In the genomic region with DNA sequence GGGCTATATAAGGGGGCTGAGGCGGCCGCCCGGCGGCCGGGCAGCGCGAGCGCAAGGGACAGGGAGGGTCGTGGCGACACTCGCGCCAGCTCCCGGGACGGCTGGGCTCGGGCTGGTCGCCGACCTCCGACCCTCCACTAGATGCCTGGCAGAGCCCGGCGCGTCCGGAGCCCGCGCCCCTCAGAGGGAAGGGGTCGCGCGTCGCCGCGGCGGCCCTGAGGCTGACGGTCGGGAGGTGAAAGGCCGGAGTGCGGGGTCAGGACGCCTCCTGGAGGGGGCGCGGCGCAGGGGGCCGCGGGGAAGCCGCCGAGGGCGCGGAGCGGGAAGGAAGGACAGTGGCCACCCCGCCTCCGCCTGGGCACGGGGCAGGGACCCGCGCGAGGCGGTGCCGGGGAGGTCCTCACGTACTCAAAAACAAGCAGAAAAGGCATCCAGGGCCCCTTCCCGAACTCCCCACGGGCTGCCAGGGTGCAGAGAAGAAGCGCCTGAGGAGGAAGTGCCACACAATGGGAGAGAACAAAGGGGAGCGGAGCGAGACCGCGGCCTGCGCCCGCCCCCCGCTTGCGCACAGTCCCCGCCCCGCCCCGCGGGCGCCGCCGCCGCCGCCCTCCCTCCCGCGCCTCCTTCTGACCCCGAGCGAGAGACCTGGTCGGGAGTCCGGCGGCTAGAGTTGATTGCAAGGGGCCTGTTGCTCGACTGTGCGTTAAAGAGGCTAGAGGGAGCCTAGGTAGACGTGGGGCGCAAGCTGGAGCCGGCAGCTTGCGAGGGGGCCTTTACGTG, we compare ENCODE assay signal across 1 cellular context.
A peak's percentile ranks its signal among the peaks of the same experiment; 100 is the strongest.
TF ChIP-seq lines count a peak whose summit lies in the region.

No MANE protein-coding gene starts in this region.

TF ChIP-seq in HepG2, 621 proteins besides CTCF, POLR2A, EP300 and RAD21 (continued from another document and continues in another):
- TF ChIP-seq ZNF12 (CRISPR knock-in tag; IDR thresholded peaks at IDR 0.05), result peak; percentile 45; the same call in 1 of the 2 replicates
- TF ChIP-seq SMYD3 (CRISPR knock-in tag; IDR thresholded peaks at IDR 0.05), result no peak
- TF ChIP-seq ZNF589 (CRISPR knock-in tag; conservative IDR thresholded peaks at IDR 0.05), result 0 out of 2 replicates have a peak, but pooled peaks have one; percentile 39
- TF ChIP-seq TFDP2 (CRISPR knock-in tag; IDR thresholded peaks at IDR 0.05), result 0 out of 2 replicates have a peak, but pooled peaks have one; percentile 14
- TF ChIP-seq SALL1 (CRISPR knock-in tag; IDR thresholded peaks at IDR 0.05), result peak; percentile 69; the same call in 1 of the 2 replicates
- TF ChIP-seq POLR2AphosphoS5 (IDR thresholded peaks at IDR 0.05; ENCODE audit: low read depth, low read length), result peak; percentile 72
- 0 out of 2 replicates have a peak, but pooled peaks have one; percentile 42 for TF ChIP-seq ZNF646 (CRISPR knock-in tag; IDR thresholded peaks at IDR 0.05)
- no peak for TF ChIP-seq RORA (CRISPR knock-in tag; IDR thresholded peaks at IDR 0.05)
- 0 out of 2 replicates have a peak, but pooled peaks have one; percentile 34 for TF ChIP-seq CCDC6 (CRISPR knock-in tag; IDR thresholded peaks at IDR 0.05)
- TF ChIP-seq, protein P1, sequence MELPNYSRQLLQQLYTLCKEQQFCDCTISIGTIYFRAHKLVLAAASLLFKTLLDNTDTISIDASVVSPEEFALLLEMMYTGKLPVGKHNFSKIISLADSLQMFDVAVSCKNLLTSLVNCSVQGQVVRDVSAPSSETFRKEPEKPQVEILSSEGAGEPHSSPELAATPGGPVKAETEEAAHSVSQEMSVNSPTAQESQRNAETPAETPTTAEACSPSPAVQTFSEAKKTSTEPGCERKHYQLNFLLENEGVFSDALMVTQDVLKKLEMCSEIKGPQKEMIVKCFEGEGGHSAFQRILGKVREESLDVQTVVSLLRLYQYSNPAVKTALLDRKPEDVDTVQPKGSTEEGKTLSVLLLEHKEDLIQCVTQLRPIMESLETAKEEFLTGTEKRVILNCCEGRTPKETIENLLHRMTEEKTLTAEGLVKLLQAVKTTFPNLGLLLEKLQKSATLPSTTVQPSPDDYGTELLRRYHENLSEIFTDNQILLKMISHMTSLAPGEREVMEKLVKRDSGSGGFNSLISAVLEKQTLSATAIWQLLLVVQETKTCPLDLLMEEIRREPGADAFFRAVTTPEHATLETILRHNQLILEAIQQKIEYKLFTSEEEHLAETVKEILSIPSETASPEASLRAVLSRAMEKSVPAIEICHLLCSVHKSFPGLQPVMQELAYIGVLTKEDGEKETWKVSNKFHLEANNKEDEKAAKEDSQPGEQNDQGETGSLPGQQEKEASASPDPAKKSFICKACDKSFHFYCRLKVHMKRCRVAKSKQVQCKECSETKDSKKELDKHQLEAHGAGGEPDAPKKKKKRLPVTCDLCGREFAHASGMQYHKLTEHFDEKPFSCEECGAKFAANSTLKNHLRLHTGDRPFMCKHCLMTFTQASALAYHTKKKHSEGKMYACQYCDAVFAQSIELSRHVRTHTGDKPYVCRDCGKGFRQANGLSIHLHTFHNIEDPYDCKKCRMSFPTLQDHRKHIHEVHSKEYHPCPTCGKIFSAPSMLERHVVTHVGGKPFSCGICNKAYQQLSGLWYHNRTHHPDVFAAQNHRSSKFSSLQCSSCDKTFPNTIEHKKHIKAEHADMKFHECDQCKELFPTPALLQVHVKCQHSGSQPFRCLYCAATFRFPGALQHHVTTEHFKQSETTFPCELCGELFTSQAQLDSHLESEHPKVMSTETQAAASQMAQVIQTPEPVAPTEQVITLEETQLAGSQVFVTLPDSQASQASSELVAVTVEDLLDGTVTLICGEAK (IDR thresholded peaks at IDR 0.05), result no peak
- TF ChIP-seq, protein P1 (CRISPR knock-in tag; IDR thresholded peaks at IDR 0.05), result 0 out of 2 replicates have a peak, but pooled peaks have one; percentile 31
- peak; percentile 87 for TF ChIP-seq ZNF563 (CRISPR knock-in tag; IDR thresholded peaks at IDR 0.05)
- no peak for TF ChIP-seq ZNF773 (CRISPR knock-in tag; IDR thresholded peaks at IDR 0.05; ENCODE audit: borderline replicate concordance)
- peak; percentile 30 for TF ChIP-seq TBL1XR1 (IDR thresholded peaks at IDR 0.05; ENCODE audit: borderline replicate concordance, low read length, partially characterized antibody)
- TF ChIP-seq, protein P2, sequence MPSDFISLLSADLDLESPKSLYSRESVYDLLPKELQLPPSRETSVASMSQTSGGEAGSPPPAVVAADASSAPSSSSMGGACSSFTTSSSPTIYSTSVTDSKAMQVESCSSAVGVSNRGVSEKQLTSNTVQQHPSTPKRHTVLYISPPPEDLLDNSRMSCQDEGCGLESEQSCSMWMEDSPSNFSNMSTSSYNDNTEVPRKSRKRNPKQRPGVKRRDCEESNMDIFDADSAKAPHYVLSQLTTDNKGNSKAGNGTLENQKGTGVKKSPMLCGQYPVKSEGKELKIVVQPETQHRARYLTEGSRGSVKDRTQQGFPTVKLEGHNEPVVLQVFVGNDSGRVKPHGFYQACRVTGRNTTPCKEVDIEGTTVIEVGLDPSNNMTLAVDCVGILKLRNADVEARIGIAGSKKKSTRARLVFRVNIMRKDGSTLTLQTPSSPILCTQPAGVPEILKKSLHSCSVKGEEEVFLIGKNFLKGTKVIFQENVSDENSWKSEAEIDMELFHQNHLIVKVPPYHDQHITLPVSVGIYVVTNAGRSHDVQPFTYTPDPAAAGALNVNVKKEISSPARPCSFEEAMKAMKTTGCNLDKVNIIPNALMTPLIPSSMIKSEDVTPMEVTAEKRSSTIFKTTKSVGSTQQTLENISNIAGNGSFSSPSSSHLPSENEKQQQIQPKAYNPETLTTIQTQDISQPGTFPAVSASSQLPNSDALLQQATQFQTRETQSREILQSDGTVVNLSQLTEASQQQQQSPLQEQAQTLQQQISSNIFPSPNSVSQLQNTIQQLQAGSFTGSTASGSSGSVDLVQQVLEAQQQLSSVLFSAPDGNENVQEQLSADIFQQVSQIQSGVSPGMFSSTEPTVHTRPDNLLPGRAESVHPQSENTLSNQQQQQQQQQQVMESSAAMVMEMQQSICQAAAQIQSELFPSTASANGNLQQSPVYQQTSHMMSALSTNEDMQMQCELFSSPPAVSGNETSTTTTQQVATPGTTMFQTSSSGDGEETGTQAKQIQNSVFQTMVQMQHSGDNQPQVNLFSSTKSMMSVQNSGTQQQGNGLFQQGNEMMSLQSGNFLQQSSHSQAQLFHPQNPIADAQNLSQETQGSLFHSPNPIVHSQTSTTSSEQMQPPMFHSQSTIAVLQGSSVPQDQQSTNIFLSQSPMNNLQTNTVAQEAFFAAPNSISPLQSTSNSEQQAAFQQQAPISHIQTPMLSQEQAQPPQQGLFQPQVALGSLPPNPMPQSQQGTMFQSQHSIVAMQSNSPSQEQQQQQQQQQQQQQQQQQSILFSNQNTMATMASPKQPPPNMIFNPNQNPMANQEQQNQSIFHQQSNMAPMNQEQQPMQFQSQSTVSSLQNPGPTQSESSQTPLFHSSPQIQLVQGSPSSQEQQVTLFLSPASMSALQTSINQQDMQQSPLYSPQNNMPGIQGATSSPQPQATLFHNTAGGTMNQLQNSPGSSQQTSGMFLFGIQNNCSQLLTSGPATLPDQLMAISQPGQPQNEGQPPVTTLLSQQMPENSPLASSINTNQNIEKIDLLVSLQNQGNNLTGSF (CRISPR knock-in tag; IDR thresholded peaks at IDR 0.05), result peak; percentile 62; the same call in 1 of the 2 replicates
- peak; percentile 62 for TF ChIP-seq YY1 (IDR thresholded peaks at IDR 0.05; ENCODE audit: insufficient read depth, insufficient replicate concordance, low read depth, low read length)
- TF ChIP-seq SIN3A (IDR thresholded peaks at IDR 0.05; ENCODE audit: borderline replicate concordance, low read depth, low read length), result peak; percentile 29; the same call in 1 of the 2 replicates
- peak; percentile 71; the same call in 1 of the 2 replicates for TF ChIP-seq ZFYVE20 (CRISPR knock-in tag; IDR thresholded peaks at IDR 0.05; ENCODE audit: borderline replicate concordance, low read depth)
- TF ChIP-seq ARNTL (CRISPR knock-in tag; IDR thresholded peaks at IDR 0.05), result 0 out of 2 replicates have a peak, but pooled peaks have one; percentile 25
- peak; percentile 94 for TF ChIP-seq RBFOX2 (IDR thresholded peaks at IDR 0.05; ENCODE audit: low read depth, low read length)
- peak; percentile 40 for TF ChIP-seq MAZ (IDR thresholded peaks at IDR 0.05; ENCODE audit: borderline replicate concordance, low read depth, low read length)
- TF ChIP-seq MAZ (CRISPR knock-in tag; IDR thresholded peaks at IDR 0.05; ENCODE audit: low read depth), result no peak
- no peak for TF ChIP-seq NFYB (CRISPR knock-in tag; IDR thresholded peaks at IDR 0.05)
- peak; percentile 59; the same call in 1 of the 2 replicates for TF ChIP-seq REPIN1 (CRISPR knock-in tag; IDR thresholded peaks at IDR 0.05; ENCODE audit: borderline replicate concordance, low read depth)
- peak; percentile 64 for TF ChIP-seq ZNF883 (CRISPR knock-in tag; IDR thresholded peaks at IDR 0.05; ENCODE audit: not compliant biosample characterization)
